21 cellular contexts compared by ENCODE assay signal in genomic region chr5:56595561-56595960, GRCh38.
A peak's percentile ranks its signal among the peaks of the same experiment; 100 is the strongest.
DNase-seq lines count a peak whose midpoint lies in the region; FAIRE-seq and TF ChIP-seq lines count a peak whose summit lies in the region.
"Had no signal": no experiment of that assay in that cellular context is flagged by ENCODE, and none has a peak within 500 bp of the region (broad histone marks: within the 10 kb centered on the region; RNA-seq: fewer than 3 reads in every experiment).

No MANE protein-coding gene starts in this region.

- H3K36me3 Mint-ChIP-seq in astrocyte (ENCODE audit: low read depth, unreplicated experiment) (no peaks in the 10 kb centered on the region), mesothelial cell of epicardium (no peaks in the 10 kb centered on the region)
- H3K36me3 Mint-ChIP-seq: CD4-positive, alpha-beta memory T cell; IgD-negative memory B cell had no signal

- DNase-seq in astrocyte (ENCODE audit: low read depth) (peak; percentile 16), glomerular visceral epithelial cell (ENCODE audit: extremely low spot score) (peak; percentile 56), renal cortical epithelial cell (ENCODE audit: low read depth) (peak; percentile 64), Peyer's patch (no peak), NCI-H2171 (lab: John Stamatoyannopoulos, UW) (no peak), mesothelial cell of epicardium (ENCODE audit: low spot score in 2 of 2, unreplicated experiment in 2 of 2) (no peak), dermis blood vessel endothelial cell (no peak)
- DNase-seq: AML-193; CD4-positive, alpha-beta memory T cell; DMS79 treated with DMSO at 0.1 percent for 48 hours; MV-4-11; NCI-H2081 treated with DMSO at 0.1 percent for 48 hours; NCI-H446; NCI-H774; Right ventricle myocardium superior had no signal

- H2AFZ ChIP-seq in astrocyte (ENCODE audit: low read depth, low read length) = no peak overlapping the region

- H3K27ac ChIP-seq in astrocyte (ENCODE audit: low read depth, low read length) (no peak overlapping the region), Peyer's patch (no peak overlapping the region)

- peak; percentile 26; the same call in 1 of the 2 replicates for TF ChIP-seq RAD21 in Ishikawa (IDR thresholded peaks at IDR 0.05; ENCODE audit: low read depth)

- H3K27me3 Mint-ChIP-seq in astrocyte (ENCODE audit: low read depth, unreplicated experiment) (peaks cover 45% of the 10 kb centered on the region), mesothelial cell of epicardium (ENCODE audit: low read depth) (no peaks in the 10 kb centered on the region)
- H3K27me3 Mint-ChIP-seq: CD4-positive, alpha-beta memory T cell; IgD-negative memory B cell had no signal

- no peak for FAIRE-seq in astrocyte (lab: Jason Lieb, UNC)
- FAIRE-seq: D721Med, G401.6, GM12891, GM19239 had no signal

- TF ChIP-seq EP300 in Ishikawa (IDR thresholded peaks at IDR 0.05; ENCODE audit: borderline replicate concordance) = no peak

- H3K4me1 Mint-ChIP-seq in astrocyte (ENCODE audit: low read depth, unreplicated experiment) (peaks cover 10% of the 10 kb centered on the region), mesothelial cell of epicardium (peaks cover 10% of the 10 kb centered on the region)

- H3K4me2 ChIP-seq in astrocyte (ENCODE audit: low read length) = no peak overlapping the region

- no peak overlapping the region for H3K4me3 Mint-ChIP-seq in astrocyte (ENCODE audit: unreplicated experiment)
- no peak overlapping the region for H3K4me3 Mint-ChIP-seq in mesothelial cell of epicardium
- H3K4me3 Mint-ChIP-seq: CD4-positive, alpha-beta memory T cell had no signal

- no peak overlapping the region for H3K4me3 ChIP-seq in astrocyte (ENCODE audit: insufficient read depth, low read depth, low read length)
- no peak overlapping the region for H3K4me3 ChIP-seq in Peyer's patch

- H3K9me3 ChIP-seq in astrocyte (ENCODE audit: insufficient read depth, low read depth, low read length) (no peaks in the 10 kb centered on the region), Peyer's patch (no peaks in the 10 kb centered on the region)

- H3K27me3 ChIP-seq in astrocyte (ENCODE audit: insufficient read depth, low read length) (peaks cover 14% of the 10 kb centered on the region), Peyer's patch (no peaks in the 10 kb centered on the region)

- H3K4me1 ChIP-seq in astrocyte (ENCODE audit: insufficient read depth, low read length) = no peaks in the 10 kb centered on the region
- H3K4me1 ChIP-seq in Peyer's patch = no peaks in the 10 kb centered on the region

- H3K27ac Mint-ChIP-seq in astrocyte (ENCODE audit: unreplicated experiment) (no peak overlapping the region), mesothelial cell of epicardium (no peak overlapping the region)

- H3K9ac ChIP-seq in astrocyte (ENCODE audit: low read length) = no peak overlapping the region

- no peaks in the 10 kb centered on the region for H4K20me1 ChIP-seq in astrocyte (ENCODE audit: insufficient read depth, low read length)

- no peaks in the 10 kb centered on the region for H3K79me2 ChIP-seq in astrocyte (ENCODE audit: insufficient read depth, low read length)

- no peak for TF ChIP-seq CTCF in astrocyte (IDR thresholded peaks at IDR 0.05; ENCODE audit: insufficient read depth, low read depth, low read length)
- TF ChIP-seq CTCF in Peyer's patch (IDR thresholded peaks at IDR 0.05) = no peak
- TF ChIP-seq CTCF in mesothelial cell of epicardium (IDR thresholded peaks at IDR 0.05; ENCODE audit: unreplicated experiment) = no peak

- H3K36me3 ChIP-seq in astrocyte (ENCODE audit: insufficient read depth, low read length) (no peaks in the 10 kb centered on the region), Peyer's patch (no peaks in the 10 kb centered on the region)

- TF ChIP-seq POLR2A in Peyer's patch (IDR thresholded peaks at IDR 0.05) = no peak

- H3K9me3 Mint-ChIP-seq in astrocyte (ENCODE audit: unreplicated experiment) (no peaks in the 10 kb centered on the region), mesothelial cell of epicardium (no peaks in the 10 kb centered on the region)
- H3K9me3 Mint-ChIP-seq: IgD-negative memory B cell had no signal

TF ChIP-seq in Ishikawa, 13 proteins besides CTCF, POLR2A, EP300 and RAD21:
- TF ChIP-seq CREB1 (IDR thresholded peaks at IDR 0.05; ENCODE audit: low read depth) (no peak), USF1 (IDR thresholded peaks at IDR 0.05) (no peak), EGR1 (IDR thresholded peaks at IDR 0.05) (no peak), ZBTB7A (IDR thresholded peaks at IDR 0.05; ENCODE audit: low read depth) (no peak), TCF12 (IDR thresholded peaks at IDR 0.05; ENCODE audit: low read depth) (no peak), NFIC (IDR thresholded peaks at IDR 0.05) (no peak), YY1 (IDR thresholded peaks at IDR 0.05; ENCODE audit: low read depth) (no peak), CEBPB (IDR thresholded peaks at IDR 0.05) (no peak), TEAD4 (IDR thresholded peaks at IDR 0.05) (no peak), TAF1 (IDR thresholded peaks at IDR 0.05; ENCODE audit: low read depth) (no peak), FOXM1 (IDR thresholded peaks at IDR 0.05; ENCODE audit: borderline replicate concordance, low read depth) (no peak)
- TF ChIP-seq, protein P1, sequence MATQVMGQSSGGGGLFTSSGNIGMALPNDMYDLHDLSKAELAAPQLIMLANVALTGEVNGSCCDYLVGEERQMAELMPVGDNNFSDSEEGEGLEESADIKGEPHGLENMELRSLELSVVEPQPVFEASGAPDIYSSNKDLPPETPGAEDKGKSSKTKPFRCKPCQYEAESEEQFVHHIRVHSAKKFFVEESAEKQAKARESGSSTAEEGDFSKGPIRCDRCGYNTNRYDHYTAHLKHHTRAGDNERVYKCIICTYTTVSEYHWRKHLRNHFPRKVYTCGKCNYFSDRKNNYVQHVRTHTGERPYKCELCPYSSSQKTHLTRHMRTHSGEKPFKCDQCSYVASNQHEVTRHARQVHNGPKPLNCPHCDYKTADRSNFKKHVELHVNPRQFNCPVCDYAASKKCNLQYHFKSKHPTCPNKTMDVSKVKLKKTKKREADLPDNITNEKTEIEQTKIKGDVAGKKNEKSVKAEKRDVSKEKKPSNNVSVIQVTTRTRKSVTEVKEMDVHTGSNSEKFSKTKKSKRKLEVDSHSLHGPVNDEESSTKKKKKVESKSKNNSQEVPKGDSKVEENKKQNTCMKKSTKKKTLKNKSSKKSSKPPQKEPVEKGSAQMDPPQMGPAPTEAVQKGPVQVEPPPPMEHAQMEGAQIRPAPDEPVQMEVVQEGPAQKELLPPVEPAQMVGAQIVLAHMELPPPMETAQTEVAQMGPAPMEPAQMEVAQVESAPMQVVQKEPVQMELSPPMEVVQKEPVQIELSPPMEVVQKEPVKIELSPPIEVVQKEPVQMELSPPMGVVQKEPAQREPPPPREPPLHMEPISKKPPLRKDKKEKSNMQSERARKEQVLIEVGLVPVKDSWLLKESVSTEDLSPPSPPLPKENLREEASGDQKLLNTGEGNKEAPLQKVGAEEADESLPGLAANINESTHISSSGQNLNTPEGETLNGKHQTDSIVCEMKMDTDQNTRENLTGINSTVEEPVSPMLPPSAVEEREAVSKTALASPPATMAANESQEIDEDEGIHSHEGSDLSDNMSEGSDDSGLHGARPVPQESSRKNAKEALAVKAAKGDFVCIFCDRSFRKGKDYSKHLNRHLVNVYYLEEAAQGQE (IDR thresholded peaks at IDR 0.05; ENCODE audit: low read depth) = no peak
- TF ChIP-seq, protein P2, sequence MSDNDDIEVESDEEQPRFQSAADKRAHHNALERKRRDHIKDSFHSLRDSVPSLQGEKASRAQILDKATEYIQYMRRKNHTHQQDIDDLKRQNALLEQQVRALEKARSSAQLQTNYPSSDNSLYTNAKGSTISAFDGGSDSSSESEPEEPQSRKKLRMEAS (IDR thresholded peaks at IDR 0.05) = no peak

Comparison
In these comparisons a context has a peak if more than half of its experiments do, and no peak if none do; other contexts are left out.
1. DNase-seq: peak in astrocyte (single experiment), glomerular visceral epithelial cell (single experiment) and renal cortical epithelial cell (single experiment); none in Peyer's patch (0 of 3), NCI-H2171 (single experiment), mesothelial cell of epicardium (0 of 2) and dermis blood vessel endothelial cell (single experiment).